Comparison of ENCODE assay signal across 10 cellular contexts in the genomic region with DNA sequence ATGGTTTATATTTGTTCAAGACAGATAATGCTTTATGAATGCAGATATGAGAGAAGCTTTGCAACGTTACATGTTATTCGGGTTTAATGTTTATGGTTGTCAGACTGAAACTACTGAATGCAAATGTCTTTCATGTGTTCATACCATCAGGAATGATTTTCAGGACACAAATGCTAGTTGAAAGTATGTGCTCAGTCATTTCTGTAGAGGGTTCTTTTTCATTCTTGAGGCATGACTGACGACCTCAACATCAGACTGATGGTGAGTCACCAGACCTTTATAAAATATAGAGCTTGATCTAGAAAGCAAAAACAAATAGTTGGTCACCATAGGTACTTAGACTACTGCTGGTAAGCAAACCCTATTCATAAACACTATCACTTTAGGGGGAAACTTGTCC.
A peak's percentile ranks its signal among the peaks of the same experiment; 100 is the strongest.
DNase-seq lines count a peak whose midpoint lies in the region; ATAC-seq and TF ChIP-seq lines count a peak whose summit lies in the region.
"Had no signal": no experiment of that assay in that cellular context is flagged by ENCODE, and none has a peak within 500 bp of the region (broad histone marks: within the 10 kb centered on the region; RNA-seq: fewer than 3 reads in every experiment).

No MANE protein-coding gene starts in this region.

- intact Hi-C loops in PC-3 (cut with micrococcal nuclease), result loop anchor here (1.0 to 5.0 kb wide), 3 partner anchors 16 to 167 kb away; no protein-coding TSS in a partner anchor

- H3K4me2 ChIP-seq in PC-3 (ENCODE audit: low read length) (peak overlapping the region; percentile 60), fibroblast of lung (ENCODE audit: extremely low read depth, insufficient read depth, low read length) (peak overlapping the region; percentile 48)

- H3K4me3 ChIP-seq in PC-3 (ENCODE audit: low read length) (0 out of 2 replicates have a peak overlapping the region, but pooled peaks have one; percentile 20), fibroblast of lung (replicated peaks in 1 of 4; ENCODE audit: control extremely low read depth in 1 of 4, insufficient read depth in 1 of 4, low read depth in 3 of 4, low read length in 4 of 4) (no peak overlapping the region)

- H3K79me2 ChIP-seq in PC-3 (ENCODE audit: low read length) (no peaks in the 10 kb centered on the region), fibroblast of lung (ENCODE audit: control insufficient read depth, insufficient read depth, low read length) (no peaks in the 10 kb centered on the region)

- TF ChIP-seq CTCF in PC-3 (conservative IDR thresholded peaks at IDR 0.05; ENCODE audit: low read depth, low read length), result no peak
- TF ChIP-seq CTCF in fibroblast of lung (conservative IDR thresholded peaks at IDR 0.05 in 1 of 2, IDR thresholded peaks at IDR 0.05 in 1 of 2; ENCODE audit: low read depth in 1 of 2, low read length in 2 of 2), result no peak

- ATAC-seq in GM21390 (IDR thresholded peaks at IDR 0.05; ENCODE audit: unreplicated experiment) (peak; percentile 58), PC-3 (peak; percentile 75)

- H3K9me3 ChIP-seq in PC-3 (ENCODE audit: low read length), result no peaks in the 10 kb centered on the region
- H3K9me3 ChIP-seq in fibroblast of lung (ENCODE audit: control insufficient read depth, insufficient read depth, low read depth, low read length), result no peaks in the 10 kb centered on the region

- no peaks in the 10 kb centered on the region for H4K20me1 ChIP-seq in PC-3 (ENCODE audit: low read length)
- no peaks in the 10 kb centered on the region for H4K20me1 ChIP-seq in fibroblast of lung (ENCODE audit: control insufficient read depth, extremely low read depth, insufficient read depth, low read length)

- no peaks in the 10 kb centered on the region for H3K27me3 ChIP-seq in PC-3 (ENCODE audit: low read length)
- no peaks in the 10 kb centered on the region for H3K27me3 ChIP-seq in fibroblast of lung (ENCODE audit: control insufficient read depth, insufficient read depth, low read length)

- CTCF ChIA-PET in PC-3 (lab: Charles Lee), result no interaction called here

- POLR2A ChIA-PET in PC-3 (lab: Charles Lee; ENCODE audit: unreplicated experiment), result interaction anchor here (0.6 kb wide), 2 partner anchors 13 to 1061 kb away, joined by 3 to 4 read pairs; no protein-coding TSS in a partner anchor

- H2AFZ ChIP-seq in PC-3 (ENCODE audit: low read length) (no peak overlapping the region), fibroblast of lung (ENCODE audit: low read length) (no peak overlapping the region)

- no peaks in the 10 kb centered on the region for H3K9me2 ChIP-seq in PC-3 (replicated peaks; ENCODE audit: low read length)

- BruUV-seq in PC-3 (replicated peaks; lab: Mats Ljungman, UMichigan), result no TSS peak

- peaks cover 57% of the 10 kb centered on the region for H3K4me1 ChIP-seq in PC-3 (ENCODE audit: insufficient read depth, low read length)
- peaks cover 2% of the 10 kb centered on the region for H3K4me1 ChIP-seq in fibroblast of lung (ENCODE audit: control insufficient read depth, extremely low read depth, insufficient read depth, low read length)

- H3F3A ChIP-seq in PC-3 (ENCODE audit: low read length, unreplicated experiment), result peaks cover 10% of the 10 kb centered on the region

- H3K36me3 ChIP-seq in PC-3 (ENCODE audit: low read depth, low read length), result no peaks in the 10 kb centered on the region
- no peaks in the 10 kb centered on the region for H3K36me3 ChIP-seq in fibroblast of lung (ENCODE audit: control insufficient read depth, insufficient read depth, low read length)

- DNase-seq in A172 (ENCODE audit: low spot score) (peak; percentile 93), PC-3 (peak; percentile 98), fibroblast of lung (ENCODE audit: low read depth in 2 of 2) (peak; percentile 72 to 95), activated T-cell treated with anti-CD3 and anti-CD28 coated beads for 4 hours (no peak), medulla oblongata (ENCODE audit: extremely low spot score) (no peak), NCI-H526 treated with DMSO at 0.1 percent for 48 hours (lab: John Stamatoyannopoulos, UW) (no peak)
- DNase-seq in activated CD4-positive, alpha-beta T cell treated with anti-CD3 and anti-CD28 coated beads, Interleukin-2, amount 50 U/mL, for 4 hours, result no peak
- DNase-seq: GOT3, posterior cingulate gyrus had no signal

- H3K27ac ChIP-seq in PC-3 (ENCODE audit: low read length) (peak overlapping the region; percentile 74), fibroblast of lung (ENCODE audit: insufficient read depth, low read length) (peak overlapping the region; percentile 4)

- H3K9ac ChIP-seq in PC-3 (ENCODE audit: low read length) (no peak overlapping the region), fibroblast of lung (ENCODE audit: insufficient read depth, low read length) (no peak overlapping the region)

Comparison
In these comparisons a context has a peak if more than half of its experiments do, and no peak if none do; other contexts are left out.
1. DNase-seq: peak in A172 (single experiment), PC-3 (single experiment) and fibroblast of lung (2 of 2); none in activated T-cell treated with anti-CD3 and anti-CD28 coated beads for 4 hours (single experiment), medulla oblongata (single experiment), NCI-H526 treated with DMSO at 0.1 percent for 48 hours (single experiment) and activated CD4-positive, alpha-beta T cell treated with anti-CD3 and anti-CD28 coated beads, Interleukin-2, amount 50 U/mL, for 4 hours (0 of 2).